Comparison of ENCODE assay signal across 12 cellular contexts in genomic region chr17:57913576-57914273, GRCh38. TPM values are rescaled to one million over a fixed set of nuclear protein-coding genes. Genes with fewer than 3 reads are reported as not detected.
DNase-seq lines count a peak whose midpoint lies in the region; ATAC-seq and TF ChIP-seq lines count a peak whose summit lies in the region.
"Had no signal": no experiment of that assay in that cellular context is flagged by ENCODE, and none has a peak within 500 bp of the region (broad histone marks: within the 10 kb centered on the region; RNA-seq: fewer than 3 reads in every experiment).

No MANE protein-coding gene starts in this region.

- H3K9ac ChIP-seq in stomach smooth muscle (ENCODE audit: low read length in 2 of 2) = peak overlapping the region; percentile 1 to 30

- peaks cover 77% of the 10 kb centered on the region for H3K4me1 ChIP-seq in stomach smooth muscle (ENCODE audit: control insufficient read depth, insufficient read depth, low read length)
- H3K4me1 ChIP-seq in CD8-positive, alpha-beta T cell (ENCODE audit: insufficient read depth, low read length) = no peaks in the 10 kb centered on the region

- POLR2A ChIA-PET in CD8-positive, alpha-beta T cell (lab: Charles Lee) = no interaction called here
- POLR2A ChIA-PET in activated CD4-positive, alpha-beta T cell treated with anti-CD3 and anti-CD28 coated beads, Interleukin-2, amount 10 ng/mL, durations not matched to agents 7 days and 5 days (lab: Charles Lee) = no interaction called here

- DNase-seq in HFFc6 (no peak), hepatic stellate cell (ENCODE audit: low spot score) (peak; percentile 66)
- no peak for DNase-seq in CD8-positive, alpha-beta T cell
- DNase-seq in activated CD4-positive, alpha-beta T cell treated with anti-CD3 and anti-CD28 coated beads, Interleukin-2, amount 10 ng/mL, durations not matched to agents 7 days and 5 days = no peak
- DNase-seq: activated naive CD4-positive, alpha-beta T cell treated with anti-CD3 and anti-CD28 coated beads, Interleukin-2, amount 50 U/mL, for 16 hours; stimulated activated CD4-positive, alpha-beta T cell treated with anti-CD3 and anti-CD28 coated beads, Interleukin-2, amount 100 ng/mL, for 48 hours had no signal

- no peaks in the 10 kb centered on the region for H3K9me3 Mint-ChIP-seq in HFFc6
- no peaks in the 10 kb centered on the region for H3K9me3 Mint-ChIP-seq in CD8-positive, alpha-beta T cell
- no peaks in the 10 kb centered on the region for H3K9me3 Mint-ChIP-seq in activated CD4-positive, alpha-beta T cell treated with anti-CD3 and anti-CD28 coated beads, Interleukin-2, amount 10 ng/mL, durations not matched to agents 7 days and 5 days
- H3K9me3 Mint-ChIP-seq: memory B cell had no signal

- CTCF ChIA-PET in CD8-positive, alpha-beta T cell (lab: Charles Lee) = interaction anchor here (2.2 kb wide), 1 partner anchor 86 kb away, joined by 9 read pairs; no protein-coding TSS in a partner anchor
- CTCF ChIA-PET in activated CD4-positive, alpha-beta T cell treated with anti-CD3 and anti-CD28 coated beads, Interleukin-2, amount 10 ng/mL, durations not matched to agents 7 days and 5 days (lab: Charles Lee) = interaction anchor here (1.4 kb wide), 1 partner anchor 15 kb away, joined by 3 read pairs; no protein-coding TSS in a partner anchor

- peaks cover 4% of the 10 kb centered on the region; the same call in 1 of the 2 replicates for H3K36me3 Mint-ChIP-seq in HFFc6 (ENCODE audit: low read depth)
- H3K36me3 Mint-ChIP-seq in CD8-positive, alpha-beta T cell = no peaks in the 10 kb centered on the region
- no peaks in the 10 kb centered on the region for H3K36me3 Mint-ChIP-seq in activated CD4-positive, alpha-beta T cell treated with anti-CD3 and anti-CD28 coated beads, Interleukin-2, amount 10 ng/mL, durations not matched to agents 7 days and 5 days (ENCODE audit: low read depth)
- H3K36me3 Mint-ChIP-seq: memory B cell had no signal

- H3K4me3 Mint-ChIP-seq in HFFc6 = no peak overlapping the region
- H3K4me3 Mint-ChIP-seq in CD8-positive, alpha-beta T cell = no peak overlapping the region
- H3K4me3 Mint-ChIP-seq in activated CD4-positive, alpha-beta T cell treated with anti-CD3 and anti-CD28 coated beads, Interleukin-2, amount 10 ng/mL, durations not matched to agents 7 days and 5 days = no peak overlapping the region
- H3K4me3 Mint-ChIP-seq: memory B cell had no signal

- H3K9me3 ChIP-seq in stomach smooth muscle (ENCODE audit: control insufficient read depth in 2 of 2, low read length in 2 of 2) = no peaks in the 10 kb centered on the region
- H3K9me3 ChIP-seq in CD8-positive, alpha-beta T cell (ENCODE audit: low read length) = no peaks in the 10 kb centered on the region

- intact Hi-C loops in CD8-positive, alpha-beta T cell (cut with DNase I, micrococcal nuclease) = loop anchor here in 1 of 2 experiments (10.0 kb wide), 1 partner anchor 261 kb away; no protein-coding TSS in a partner anchor

- peak overlapping the region in 1 of 2 donors; percentile 3 for H3K4me3 ChIP-seq in stomach smooth muscle (ENCODE audit: low read length in 2 of 2)
- no peak overlapping the region for H3K4me3 ChIP-seq in CD8-positive, alpha-beta T cell (ENCODE audit: low read depth, low read length)

- peak overlapping the region; percentile 95 for H3K27ac ChIP-seq in cingulate gyrus (ENCODE audit: low read depth, low read length)
- H3K27ac ChIP-seq in stomach smooth muscle (ENCODE audit: low read length) = peak overlapping the region; percentile 98
- no peak overlapping the region for H3K27ac ChIP-seq in CD8-positive, alpha-beta T cell (ENCODE audit: low read depth, low read length)
- H3K27ac ChIP-seq: C4-2B had no signal

- no peak for TF ChIP-seq CTCF in HFFc6 (IDR thresholded peaks at IDR 0.05)
- TF ChIP-seq CTCF in CD8-positive, alpha-beta T cell (IDR thresholded peaks at IDR 0.05) = no peak

- H3K27me3 Mint-ChIP-seq in HFFc6 (ENCODE audit: insufficient read depth) = peaks cover 7% of the 10 kb centered on the region
- no peaks in the 10 kb centered on the region for H3K27me3 Mint-ChIP-seq in CD8-positive, alpha-beta T cell (ENCODE audit: low read depth)
- H3K27me3 Mint-ChIP-seq in activated CD4-positive, alpha-beta T cell treated with anti-CD3 and anti-CD28 coated beads, Interleukin-2, amount 10 ng/mL, durations not matched to agents 7 days and 5 days = peaks cover 2% of the 10 kb centered on the region

- no peaks in the 10 kb centered on the region for H3K27me3 ChIP-seq in stomach smooth muscle (ENCODE audit: control insufficient read depth in 1 of 2, insufficient read depth in 2 of 2, low read length in 2 of 2)
- no peaks in the 10 kb centered on the region for H3K27me3 ChIP-seq in CD8-positive, alpha-beta T cell (ENCODE audit: insufficient read depth, low read length)

- peaks cover 51% of the 10 kb centered on the region for H3K4me1 Mint-ChIP-seq in HFFc6 (ENCODE audit: low read depth)
- H3K4me1 Mint-ChIP-seq in CD8-positive, alpha-beta T cell (ENCODE audit: low read depth) = no peaks in the 10 kb centered on the region
- no peaks in the 10 kb centered on the region for H3K4me1 Mint-ChIP-seq in activated CD4-positive, alpha-beta T cell treated with anti-CD3 and anti-CD28 coated beads, Interleukin-2, amount 10 ng/mL, durations not matched to agents 7 days and 5 days

- H3K27ac Mint-ChIP-seq in HFFc6 = peak overlapping the region; percentile 4; the same call in 1 of the 2 replicates
- no peak overlapping the region for H3K27ac Mint-ChIP-seq in CD8-positive, alpha-beta T cell
- no peak overlapping the region for H3K27ac Mint-ChIP-seq in activated CD4-positive, alpha-beta T cell treated with anti-CD3 and anti-CD28 coated beads, Interleukin-2, amount 10 ng/mL, durations not matched to agents 7 days and 5 days
- H3K27ac Mint-ChIP-seq: memory B cell had no signal

- no peaks in the 10 kb centered on the region for H3K36me3 ChIP-seq in stomach smooth muscle (ENCODE audit: control insufficient read depth in 2 of 2, insufficient read depth in 2 of 2, low read length in 2 of 2)
- H3K36me3 ChIP-seq in CD8-positive, alpha-beta T cell (ENCODE audit: insufficient read depth, low read length) = no peaks in the 10 kb centered on the region

- ATAC-seq in CD8-positive, alpha-beta T cell = no peak
- ATAC-seq in HG02588 (IDR thresholded peaks at IDR 0.05; ENCODE audit: unreplicated experiment) (no peak), GM18909 (IDR thresholded peaks at IDR 0.05; ENCODE audit: poor library complexity, unreplicated experiment) (no peak)

RNA-seq across cellular contexts. Expression of gene CUEDC1, which starts 41.5 kb away (rescaled TPM):
- 10 to 100 TPM; 34.0 to 41.0 (median 34.9) TPM for total RNA-seq in HFFc6 (2021; fragmentation: NEBNext Ultra II Directional; extraction: Animal tissue kit (Norgen Biotek cat#: 25700))
- under 1 TPM in 1 of 2 experiments, not detected in 1; 0.22 TPM for total RNA-seq in CD8-positive, alpha-beta T cell
- total RNA-seq in activated CD4-positive, alpha-beta T cell treated with anti-CD3 and anti-CD28 coated beads, Interleukin-2, amount 10 ng/mL, durations not matched to agents 7 days and 5 days = under 1 TPM in 1 of 2 experiments, not detected in 1; 0.47 TPM

Comparison
In these comparisons a context has a peak if more than half of its experiments do, and no peak if none do; other contexts are left out.
1. RNA of gene CUEDC1, which starts 41.5 kb away (total RNA-seq): 34.0 to 41.0 TPM in HFFc6; 0.47 TPM in activated CD4-positive, alpha-beta T cell treated with anti-CD3 and anti-CD28 coated beads, Interleukin-2, amount 10 ng/mL, durations not matched to agents 7 days and 5 days and 0.22 TPM in CD8-positive, alpha-beta T cell; every median in the first group is over 10 times any median in the second.